19 cellular contexts compared by ENCODE assay signal in genomic region chr3:150249776-150250175, GRCh38.
DNase-seq lines count a peak whose midpoint lies in the region; ATAC-seq and TF ChIP-seq lines count a peak whose summit lies in the region.
"Had no signal": no experiment of that assay in that cellular context is flagged by ENCODE, and none has a peak within 500 bp of the region (broad histone marks: within the 10 kb centered on the region; RNA-seq: fewer than 3 reads in every experiment).

No MANE protein-coding gene starts in this region.

- H3K4me3 ChIP-seq in IMR-90 (ENCODE audit: insufficient read depth, low read depth, low read length) = no peak overlapping the region
- H3K4me3 ChIP-seq in hepatocyte = no peak overlapping the region
- H3K4me3 ChIP-seq in trophoblast cell (ENCODE audit: low read depth, low read length) = no peak overlapping the region
- H3K4me3 ChIP-seq: breast epithelium, colonic mucosa had no signal

- peak overlapping the region; percentile 45 for H2AK9ac ChIP-seq in IMR-90 (replicated peaks; ENCODE audit: low read depth, low read length, poor library complexity)

- no peaks in the 10 kb centered on the region for H3K27me3 ChIP-seq in IMR-90 (ENCODE audit: control insufficient read depth, insufficient read depth, low read length)
- H3K27me3 ChIP-seq in hepatocyte = no peaks in the 10 kb centered on the region
- no peaks in the 10 kb centered on the region for H3K27me3 ChIP-seq in trophoblast cell (ENCODE audit: insufficient read depth, low read length)
- H3K27me3 ChIP-seq: breast epithelium, colonic mucosa, neutrophil had no signal

- peak overlapping the region; percentile 79 for H4K91ac ChIP-seq in IMR-90 (ENCODE audit: insufficient read depth, low read depth, low read length)
- H4K91ac ChIP-seq in trophoblast cell (ENCODE audit: low read depth, low read length) = peak overlapping the region; percentile 15

- no peak for ATAC-seq in IMR-90 (ENCODE audit: low read depth)
- ATAC-seq in HG03571 (IDR thresholded peaks at IDR 0.05; ENCODE audit: unreplicated experiment) = no peak
- ATAC-seq in stimulated activated memory B cell treated with anti-CD40 and anti-IgM and Interleukin-4, amounts not matched to agents 10 μg/mL and 1 μg/mL and 100 μg/mL, for 72 hours = no peak
- ATAC-seq: left lobe of liver had no signal

- H3K79me2 ChIP-seq in hepatocyte (no peaks in the 10 kb centered on the region), trophoblast cell (ENCODE audit: control insufficient read depth, insufficient read depth, low read length, poor library complexity) (no peaks in the 10 kb centered on the region)

- BruUV-seq in IMR-90 (replicated peaks; lab: Mats Ljungman, UMichigan) = no TSS peak

- H2BK15ac ChIP-seq in IMR-90 (ENCODE audit: low read depth, low read length) = peak overlapping the region; percentile 96; the same call in 2 of the 3 replicates

- H4K12ac ChIP-seq in trophoblast cell (ENCODE audit: low read depth, low read length) = no peak overlapping the region

- TF ChIP-seq POLR2A in IMR-90 (IDR thresholded peaks at IDR 0.05; ENCODE audit: low read depth, low read length) = no peak

- H3K9ac ChIP-seq in IMR-90 (ENCODE audit: low read depth, low read length) = 0 out of 2 replicates have a peak overlapping the region, but pooled peaks have one; percentile 9
- no peak overlapping the region for H3K9ac ChIP-seq in trophoblast cell (ENCODE audit: low read length)

- no peak overlapping the region for H3K27ac Mint-ChIP-seq in stimulated activated memory B cell treated with anti-CD40 and anti-IgM and Interleukin-4, amounts not matched to agents 10 μg/mL and 1 μg/mL and 100 μg/mL, for 72 hours
- H3K27ac Mint-ChIP-seq: activated CD4-positive, alpha-beta T cell treated with anti-CD3 and anti-CD28 coated beads, Interleukin-2, amount 10 ng/mL, durations not matched to agents 7 days and 5 days had no signal

- H3K18ac ChIP-seq in IMR-90 (ENCODE audit: low read depth, low read length) = peak overlapping the region; percentile 83
- H3K18ac ChIP-seq in trophoblast cell (ENCODE audit: low read length) = no peak overlapping the region

- H3K27ac ChIP-seq in IMR-90 (ENCODE audit: insufficient read depth, low read length) = peak overlapping the region; percentile 69; the same call in 1 of the 2 replicates
- H3K27ac ChIP-seq in hepatocyte = peak overlapping the region; percentile 45
- no peak overlapping the region for H3K27ac ChIP-seq in trophoblast cell (ENCODE audit: low read depth, low read length)
- H3K27ac ChIP-seq: breast epithelium, colonic mucosa, neutrophil, VCaP had no signal

- H2AFZ ChIP-seq in IMR-90 (replicated peaks; ENCODE audit: low read length, poor library complexity) (peak overlapping the region; percentile 72), hepatocyte (no peak overlapping the region), trophoblast cell (ENCODE audit: insufficient read depth, low read length, poor library complexity) (no peak overlapping the region)

- no peak overlapping the region for H3K4me3 Mint-ChIP-seq in stimulated activated memory B cell treated with anti-CD40 and anti-IgM and Interleukin-4, amounts not matched to agents 10 μg/mL and 1 μg/mL and 100 μg/mL, for 72 hours
- H3K4me3 Mint-ChIP-seq: activated CD4-positive, alpha-beta T cell treated with anti-CD3 and anti-CD28 coated beads, Interleukin-2, amount 10 ng/mL, durations not matched to agents 7 days and 5 days had no signal

- peaks cover 8% of the 10 kb centered on the region for H3K4me1 Mint-ChIP-seq in stimulated activated memory B cell treated with anti-CD40 and anti-IgM and Interleukin-4, amounts not matched to agents 10 μg/mL and 1 μg/mL and 100 μg/mL, for 72 hours
- H3K4me1 Mint-ChIP-seq: activated CD4-positive, alpha-beta T cell treated with anti-CD3 and anti-CD28 coated beads, Interleukin-2, amount 10 ng/mL, durations not matched to agents 7 days and 5 days had no signal

- POLR2A ChIA-PET in IMR-90 (lab: Charles Lee; ENCODE audit: unreplicated experiment) = no interaction called here

- peak overlapping the region; percentile 21 for H2BK12ac ChIP-seq in trophoblast cell (ENCODE audit: low read length)

- peak overlapping the region; percentile 53 for H2BK20ac ChIP-seq in IMR-90 (ENCODE audit: low read depth, low read length)

- peaks cover 43% of the 10 kb centered on the region for H3K27me3 Mint-ChIP-seq in stimulated activated memory B cell treated with anti-CD40 and anti-IgM and Interleukin-4, amounts not matched to agents 10 μg/mL and 1 μg/mL and 100 μg/mL, for 72 hours

- H3K23ac ChIP-seq in IMR-90 (ENCODE audit: low read depth, low read length) (peak overlapping the region; percentile 71; the same call in 1 of the 2 replicates), trophoblast cell (ENCODE audit: low read length) (no peak overlapping the region)

- H3K4me2 ChIP-seq in IMR-90 (ENCODE audit: low read depth, low read length) (no peak overlapping the region), hepatocyte (no peak overlapping the region), trophoblast cell (ENCODE audit: low read length) (no peak overlapping the region)

- peaks cover 18% of the 10 kb centered on the region for H3K9me1 ChIP-seq in IMR-90 (ENCODE audit: insufficient read depth, low read length)

- H2BK5ac ChIP-seq in IMR-90 (ENCODE audit: low read depth, low read length, poor library complexity, severe bottlenecking) (peak overlapping the region; percentile 93), trophoblast cell (ENCODE audit: low read depth, low read length, poor library complexity) (no peak overlapping the region)

- H3K79me1 ChIP-seq in IMR-90 (ENCODE audit: low read depth in 1 of 2, low read length in 2 of 2) = peaks cover 6 to 18% of the 10 kb centered on the region in 2 experiments; a peak in 2 of 4 replicates
- H3K79me1 ChIP-seq in trophoblast cell (ENCODE audit: low read length) = peaks cover 13% of the 10 kb centered on the region

- dilution Hi-C loops in IMR-90 (cut with HindIII; ENCODE audit: low sequenced_read_pairs, unreplicated experiment) = no loop called here

- in situ Hi-C loops in IMR-90 (cut with MboI; ENCODE audit: low sequenced_read_pairs) = no loop called here

- H3K14ac ChIP-seq in IMR-90 (replicated peaks; ENCODE audit: low read depth, low read length) (peak overlapping the region; percentile 82), trophoblast cell (ENCODE audit: low read length) (no peak overlapping the region)

- no peaks in the 10 kb centered on the region for H3K9me3 Mint-ChIP-seq in stimulated activated memory B cell treated with anti-CD40 and anti-IgM and Interleukin-4, amounts not matched to agents 10 μg/mL and 1 μg/mL and 100 μg/mL, for 72 hours
- H3K9me3 Mint-ChIP-seq: activated CD4-positive, alpha-beta T cell treated with anti-CD3 and anti-CD28 coated beads, Interleukin-2, amount 10 ng/mL, durations not matched to agents 7 days and 5 days had no signal

- H2BK120ac ChIP-seq in IMR-90 (ENCODE audit: low read depth, low read length) = peak overlapping the region; percentile 98
- peak overlapping the region; percentile 18 for H2BK120ac ChIP-seq in trophoblast cell (ENCODE audit: insufficient read depth, low read length, poor library complexity)

- CTCF ChIA-PET in IMR-90 (lab: Yijun Ruan, JAX) = interaction anchor here (0.6 to 1.3 kb wide), 4 partner anchors 10 to 160 kb away, joined by 3 to 4 read pairs (median 3); no protein-coding TSS in a partner anchor

- no peaks in the 10 kb centered on the region for H3K36me3 Mint-ChIP-seq in stimulated activated memory B cell treated with anti-CD40 and anti-IgM and Interleukin-4, amounts not matched to agents 10 μg/mL and 1 μg/mL and 100 μg/mL, for 72 hours

- H3K4ac ChIP-seq in IMR-90 (ENCODE audit: low read depth, low read length) = peak overlapping the region; percentile 96
- H3K4ac ChIP-seq in trophoblast cell (ENCODE audit: low read depth, low read length) = no peak overlapping the region

- no peaks in the 10 kb centered on the region for H3K9me2 ChIP-seq in hepatocyte (replicated peaks; ENCODE audit: insufficient read depth)

- H4K8ac ChIP-seq in IMR-90 (ENCODE audit: low read depth in 2 of 2, low read length in 2 of 2) (peak overlapping the region; percentile 87 to 92; a peak in 3 of 4 replicates), trophoblast cell (ENCODE audit: low read depth, low read length) (peak overlapping the region; percentile 14)

- H3K36me3 ChIP-seq in IMR-90 (ENCODE audit: control insufficient read depth, insufficient read depth, low read length) (no peaks in the 10 kb centered on the region), hepatocyte (replicated peaks; ENCODE audit: insufficient read depth, low read depth) (no peaks in the 10 kb centered on the region), trophoblast cell (ENCODE audit: control insufficient read depth in 1 of 2, insufficient read depth in 2 of 2, low read length in 2 of 2) (no peaks in the 10 kb centered on the region)
- H3K36me3 ChIP-seq: breast epithelium, colonic mucosa, neutrophil had no signal

- TF ChIP-seq RAD21 in IMR-90 (IDR thresholded peaks at IDR 0.05; ENCODE audit: low read length) = no peak

- intact Hi-C loops in IMR-90 (cut with micrococcal nuclease) = loop anchor here (2.0 kb wide), 1 partner anchor 121 kb away; no protein-coding TSS in a partner anchor

- H3K9me3 ChIP-seq in IMR-90 (ENCODE audit: control insufficient read depth, insufficient read depth, low read length) (no peaks in the 10 kb centered on the region), hepatocyte (ENCODE audit: low read depth) (no peaks in the 10 kb centered on the region), trophoblast cell (ENCODE audit: insufficient read depth, low read depth, low read length) (no peaks in the 10 kb centered on the region)
- H3K9me3 ChIP-seq: breast epithelium, colonic mucosa, neutrophil had no signal

- TF ChIP-seq CTCF in IMR-90 (conservative IDR thresholded peaks at IDR 0.05; ENCODE audit: low read depth, low read length) = no peak
- TF ChIP-seq CTCF in hepatocyte (IDR thresholded peaks at IDR 0.05; ENCODE audit: poor library complexity) = no peak

- DNase-seq in IMR-90 = no peak
- DNase-seq in NCI-H82 (lab: John Stamatoyannopoulos, UW) = peak; percentile 86
- DNase-seq in hepatocyte (ENCODE audit: low spot score) = no peak
- no peak for DNase-seq in trophoblast cell
- no peak for DNase-seq in NCI-H774 (lab: John Stamatoyannopoulos, UW)
- DNase-seq in NCI-H748 (lab: John Stamatoyannopoulos, UW; ENCODE audit: unreplicated experiment) = no peak
- DNase-seq: activated CD4-positive, alpha-beta T cell treated with anti-CD3 and anti-CD28 coated beads, Interleukin-2, amount 10 ng/mL, durations not matched to agents 7 days and 5 days; activated CD8-positive, alpha-beta memory T cell treated with anti-CD3 and anti-CD28 coated beads, Interleukin-2, amount 50 U/mL, for 4 hours; activated gamma-delta T cell; colonic mucosa; H7; stimulated activated CD4-positive, alpha-beta T cell treated with anti-CD3 and anti-CD28 coated beads, Interleukin-12 subunit alpha, Interleukin-12 subunit beta, amount 100 ng/mL, for 4 hours; T-helper 1 cell had no signal

- no CpG with 5 or more reads among the region's 6 CpGs for WGBS in IMR-90 (ENCODE audit: extremely low coverage in 2 of 2, insufficient read length in 1 of 2), 2 experiments
- 90% methylated on average over 6 of the region's 6 CpGs for WGBS in hepatocyte (ENCODE audit: low lambda C conversion rate, missing lambda C conversion rate)
- WGBS in trophoblast cell (ENCODE audit: extremely low coverage, insufficient coverage, insufficient read length) = no CpG with 5 or more reads among the region's 6 CpGs

- H2AK5ac ChIP-seq in IMR-90 (ENCODE audit: low read depth, low read length) = peak overlapping the region; percentile 95
- H2AK5ac ChIP-seq in trophoblast cell (ENCODE audit: low read length) = no peak overlapping the region

- H3K4me1 ChIP-seq in IMR-90 (ENCODE audit: control insufficient read depth, insufficient read depth, low read length) = peaks cover 25% of the 10 kb centered on the region
- peaks cover 38% of the 10 kb centered on the region for H3K4me1 ChIP-seq in hepatocyte (ENCODE audit: insufficient read depth)
- peaks cover 2 to 15% of the 10 kb centered on the region in 2 experiments for H3K4me1 ChIP-seq in trophoblast cell (ENCODE audit: control insufficient read depth in 1 of 2, insufficient read depth in 2 of 2, low read length in 2 of 2)
- H3K4me1 ChIP-seq: breast epithelium, colonic mucosa had no signal

- H3K56ac ChIP-seq in IMR-90 (ENCODE audit: extremely low read depth, insufficient read depth, low read length) = peak overlapping the region; percentile 51; the same call in 1 of the 2 replicates

- peak overlapping the region; percentile 52 for H4K5ac ChIP-seq in IMR-90 (ENCODE audit: low read depth, low read length)

- no peaks in the 10 kb centered on the region for H4K20me1 ChIP-seq in IMR-90 (ENCODE audit: insufficient read depth, low read length)
- no peaks in the 10 kb centered on the region for H4K20me1 ChIP-seq in hepatocyte (ENCODE audit: insufficient read depth, poor library complexity, severe bottlenecking)
